Comparison of ENCODE assay signal across 26 cellular contexts in the genomic region with DNA sequence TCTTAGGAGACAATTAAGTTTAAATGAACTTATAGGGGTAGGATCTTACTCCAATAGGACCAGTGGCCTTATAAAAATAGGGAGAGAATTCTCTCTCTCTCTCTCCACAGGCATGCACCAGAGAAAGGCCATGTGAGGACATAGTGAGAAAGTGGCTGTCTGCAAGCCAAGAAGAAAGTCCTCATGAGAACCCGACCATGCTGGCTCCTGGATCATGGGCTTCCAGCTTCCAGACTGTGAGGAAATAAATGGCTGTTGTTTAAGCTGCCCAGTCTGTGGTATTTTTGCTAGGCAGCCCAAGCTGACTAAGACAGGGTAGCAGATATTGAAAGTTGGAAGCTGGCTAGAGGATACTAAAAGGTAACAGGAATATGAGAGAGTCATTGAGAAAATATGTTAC.
"Had no signal": no experiment of that assay in that cellular context is flagged by ENCODE, and none has a peak within 500 bp of the region (broad histone marks: within the 10 kb centered on the region; RNA-seq: fewer than 3 reads in every experiment).

No MANE protein-coding gene starts in this region.

- H3K4me3 Mint-ChIP-seq: activated CD4-positive, alpha-beta T cell treated with anti-CD3 and anti-CD28 coated beads, Interleukin-2, amount 10 ng/mL, durations not matched to agents 7 days and 5 days; activated CD8-positive, alpha-beta memory T cell treated with anti-CD3 and anti-CD28 coated beads, Interleukin-2, amount 10 ng/mL, durations not matched to agents 7 days and 5 days; activated CD8-positive, alpha-beta T cell treated with anti-CD3 and anti-CD28 coated beads for 36 hours; activated T-helper 1 cell treated with anti-CD3 and anti-CD28 coated beads, Interleukin-12 subunit alpha, Interleukin-12 subunit beta, Interleukin-2, Interleukin-4 antibody, amounts not matched to agents 30 ng/mL and 10 ng/mL and 1 ng/mL, durations not matched to agents 14 hours and 24 hours and 36 hours; memory B cell; nephron; stimulated activated naive CD8-positive, alpha-beta T cell treated with anti-CD3 and anti-CD28 coated beads, Interleukin-15, Interleukin-2, amounts not matched to agents 100 ng/mL and 50 ng/mL, for 24 hours had no signal

- FAIRE-seq: bronchial epithelial cell, TTC549, urothelium cell line had no signal

- H3K4me1 ChIP-seq: adrenal gland, ascending aorta, prostate gland had no signal

- H3K27me3 ChIP-seq: adrenal gland, ascending aorta, neutrophil, ovary, tibial artery had no signal

- ATAC-seq: activated CD8-positive, alpha-beta memory T cell treated with anti-CD3 and anti-CD28 coated beads, Interleukin-2, amount 10 ng/mL, durations not matched to agents 7 days and 5 days; activated CD8-positive, alpha-beta T cell treated with anti-CD3 and anti-CD28 coated beads for 36 hours; activated naive CD4-positive, alpha-beta T cell treated with anti-CD3 and anti-CD28 coated beads, Interleukin-2, amount 50 U/mL, for 72 hours had no signal

- H3K4me1 Mint-ChIP-seq: activated CD4-positive, alpha-beta T cell treated with anti-CD3 and anti-CD28 coated beads, Interleukin-2, amount 10 ng/mL, durations not matched to agents 7 days and 5 days; activated CD8-positive, alpha-beta memory T cell treated with anti-CD3 and anti-CD28 coated beads, Interleukin-2, amount 10 ng/mL, durations not matched to agents 7 days and 5 days; memory B cell; nephron had no signal

- H3K27ac ChIP-seq: adrenal gland, ascending aorta, coronary artery, neutrophil, ovary, prostate gland, tibial artery, WERI-Rb-1 had no signal

- H3K27ac Mint-ChIP-seq: activated CD4-positive, alpha-beta T cell treated with anti-CD3 and anti-CD28 coated beads, Interleukin-2, amount 10 ng/mL, durations not matched to agents 7 days and 5 days; activated CD8-positive, alpha-beta memory T cell treated with anti-CD3 and anti-CD28 coated beads, Interleukin-2, amount 10 ng/mL, durations not matched to agents 7 days and 5 days; activated CD8-positive, alpha-beta T cell treated with anti-CD3 and anti-CD28 coated beads for 36 hours; activated naive CD4-positive, alpha-beta T cell treated with anti-CD3 and anti-CD28 coated beads, Interleukin-2, amount 50 U/mL, for 72 hours; activated T-helper 1 cell treated with anti-CD3 and anti-CD28 coated beads, Interleukin-12 subunit alpha, Interleukin-12 subunit beta, Interleukin-2, Interleukin-4 antibody, amounts not matched to agents 30 ng/mL and 10 ng/mL and 1 ng/mL, durations not matched to agents 14 hours and 24 hours and 36 hours; memory B cell; nephron; stimulated activated naive CD8-positive, alpha-beta T cell treated with anti-CD3 and anti-CD28 coated beads, Interleukin-15, Interleukin-2, amounts not matched to agents 100 ng/mL and 50 ng/mL, for 24 hours had no signal

- H3K36me3 ChIP-seq: adrenal gland, ascending aorta, neutrophil, ovary, prostate gland, tibial artery, WERI-Rb-1 had no signal

- H3K9me3 ChIP-seq: prostate gland had no signal

- DNase-seq: activated CD4-positive, alpha-beta T cell treated with anti-CD3 and anti-CD28 coated beads, Interleukin-2, amount 10 ng/mL, durations not matched to agents 7 days and 5 days; activated CD4-positive, CD25-positive, alpha-beta regulatory T cell treated with anti-CD3 and anti-CD28 coated beads, Interleukin-2, amount 50 U/mL, for 72 hours; activated CD8-positive, alpha-beta memory T cell treated with anti-CD3 and anti-CD28 coated beads, Interleukin-2, amount 10 ng/mL, durations not matched to agents 7 days and 5 days; activated CD8-positive, alpha-beta T cell treated with anti-CD3 and anti-CD28 coated beads for 36 hours; adrenal gland; cerebellar nuclear complex; foreskin fibroblast; hippocampal formation; kidney glomerular epithelial cell; ovary; stimulated activated CD4-positive, alpha-beta T cell treated with anti-CD3 and anti-CD28 coated beads, Interleukin-12 subunit alpha, Interleukin-12 subunit beta, amount 100 ng/mL, for 4 hours; T-helper 1 cell; tibial artery; WERI-Rb-1 had no signal

- H3K27me3 Mint-ChIP-seq: activated CD4-positive, alpha-beta T cell treated with anti-CD3 and anti-CD28 coated beads, Interleukin-2, amount 10 ng/mL, durations not matched to agents 7 days and 5 days had no signal

- H3K4me3 ChIP-seq: adrenal gland, ascending aorta, coronary artery, ovary, prostate gland, tibial artery had no signal
